In genomic region chr3:123201557-123202427, GRCh38 we compare ENCODE assay signal across 1 cellular context.
A peak's percentile ranks its signal among the peaks of the same experiment; 100 is the strongest.
TF ChIP-seq lines count a peak whose summit lies in the region.

Gene SEC22A (plus strand): TSS chr3:123201943. CDS start chr3:123209218, 7,275 bp downstream.

TF ChIP-seq in HepG2, 621 proteins besides CTCF, POLR2A, EP300 and RAD21 (continued from another document and continues in another):
- no peak for TF ChIP-seq ZXDC (CRISPR knock-in tag; IDR thresholded peaks at IDR 0.05)
- 0 out of 2 replicates have a peak, but pooled peaks have one; percentile 29 for TF ChIP-seq ZNF12 (CRISPR knock-in tag; IDR thresholded peaks at IDR 0.05)
- no peak for TF ChIP-seq CBX2 (IDR thresholded peaks at IDR 0.05; ENCODE audit: low read depth, low read length)
- TF ChIP-seq CBX2 (CRISPR knock-in tag; IDR thresholded peaks at IDR 0.05; ENCODE audit: low read depth), result no peak
- TF ChIP-seq ETV6 (CRISPR knock-in tag; conservative IDR thresholded peaks at IDR 0.05), result no peak
- TF ChIP-seq ZNF205 (CRISPR knock-in tag; IDR thresholded peaks at IDR 0.05), result no peak
- TF ChIP-seq KLF9 (CRISPR knock-in tag; IDR thresholded peaks at IDR 0.05; ENCODE audit: low read depth), result no peak
- TF ChIP-seq ZNF766 (CRISPR knock-in tag; IDR thresholded peaks at IDR 0.05; ENCODE audit: borderline replicate concordance), result no peak
- no peak for TF ChIP-seq ZNF124 (CRISPR knock-in tag; IDR thresholded peaks at IDR 0.05)
- no peak for TF ChIP-seq ZSCAN22 (CRISPR knock-in tag; IDR thresholded peaks at IDR 0.05)
- TF ChIP-seq PBX3 (CRISPR knock-in tag; IDR thresholded peaks at IDR 0.05; ENCODE audit: borderline replicate concordance), result no peak
- TF ChIP-seq MAFK (conservative IDR thresholded peaks at IDR 0.05 in 1 of 2, IDR thresholded peaks at IDR 0.05 in 1 of 2; ENCODE audit: low read length in 2 of 2), result no peak
- TF ChIP-seq HIVEP1 (CRISPR knock-in tag; IDR thresholded peaks at IDR 0.05), result peak; percentile 50; the same call in 1 of the 2 replicates
- no peak for TF ChIP-seq PAX8 (CRISPR knock-in tag; IDR thresholded peaks at IDR 0.05; ENCODE audit: borderline replicate concordance)
- no peak for TF ChIP-seq CAMTA2 (CRISPR knock-in tag; IDR thresholded peaks at IDR 0.05; ENCODE audit: borderline replicate concordance)
- TF ChIP-seq HIC2 (CRISPR knock-in tag; IDR thresholded peaks at IDR 0.05; ENCODE audit: low read depth), result no peak
- TF ChIP-seq KMT2A (CRISPR knock-in tag; IDR thresholded peaks at IDR 0.05), result peak; percentile 70
- no peak for TF ChIP-seq NR2F2 (IDR thresholded peaks at IDR 0.05; ENCODE audit: borderline replicate concordance, low read depth)
- TF ChIP-seq REL (CRISPR knock-in tag; conservative IDR thresholded peaks at IDR 0.05), result no peak
- TF ChIP-seq ZNF180 (CRISPR knock-in tag; IDR thresholded peaks at IDR 0.05; ENCODE audit: borderline replicate concordance, low read depth), result no peak
- no peak; the same call in 1 of the 2 replicates for TF ChIP-seq TSC22D2 (CRISPR knock-in tag; IDR thresholded peaks at IDR 0.05; ENCODE audit: borderline replicate concordance)
- TF ChIP-seq ZBTB38 (CRISPR knock-in tag; IDR thresholded peaks at IDR 0.05), result 0 out of 2 replicates have a peak, but pooled peaks have one; percentile 2
- TF ChIP-seq ZNF563 (CRISPR knock-in tag; IDR thresholded peaks at IDR 0.05), result peak; percentile 44; the same call in 1 of the 2 replicates
- no peak for TF ChIP-seq MXD1 (CRISPR knock-in tag; IDR thresholded peaks at IDR 0.05)
- TF ChIP-seq ZNF354B (CRISPR knock-in tag; IDR thresholded peaks at IDR 0.05), result no peak
- TF ChIP-seq HNF4G (IDR thresholded peaks at IDR 0.05; ENCODE audit: borderline replicate concordance, low read depth, low read length), result no peak
- TF ChIP-seq HNF4G (CRISPR knock-in tag; IDR thresholded peaks at IDR 0.05; ENCODE audit: borderline replicate concordance, low read depth), result no peak
- no peak for TF ChIP-seq ZHX1 (CRISPR knock-in tag; IDR thresholded peaks at IDR 0.05; ENCODE audit: low read depth)
- no peak for TF ChIP-seq IRX3 (CRISPR knock-in tag; IDR thresholded peaks at IDR 0.05; ENCODE audit: borderline replicate concordance, low read depth)
- TF ChIP-seq ZNF790 (CRISPR knock-in tag; IDR thresholded peaks at IDR 0.05; ENCODE audit: borderline replicate concordance), result peak; percentile 42; the same call in 1 of the 2 replicates
- no peak for TF ChIP-seq TBP (CRISPR knock-in tag; IDR thresholded peaks at IDR 0.05)
- TF ChIP-seq YEATS2 (CRISPR knock-in tag; IDR thresholded peaks at IDR 0.05; ENCODE audit: borderline replicate concordance), result peak; percentile 75; the same call in 1 of the 2 replicates
- no peak for TF ChIP-seq ZBTB37 (CRISPR knock-in tag; IDR thresholded peaks at IDR 0.05)
- TF ChIP-seq NR3C1 (CRISPR knock-in tag; IDR thresholded peaks at IDR 0.05), result no peak
- TF ChIP-seq SATB2 (CRISPR knock-in tag; IDR thresholded peaks at IDR 0.05), result no peak
- TF ChIP-seq TCF7L2 (IDR thresholded peaks at IDR 0.05; ENCODE audit: low read depth, low read length), result no peak
- TF ChIP-seq SYNCRIP (IDR thresholded peaks at IDR 0.05; ENCODE audit: insufficient read depth, low read depth, low read length), result no peak
- peak; percentile 60; the same call in 1 of the 2 replicates for TF ChIP-seq ZNF709 (CRISPR knock-in tag; IDR thresholded peaks at IDR 0.05)
- no peak for TF ChIP-seq ZNF33A (CRISPR knock-in tag; IDR thresholded peaks at IDR 0.05; ENCODE audit: borderline replicate concordance)
- no peak for TF ChIP-seq ZNF276 (CRISPR knock-in tag; IDR thresholded peaks at IDR 0.05; ENCODE audit: low read depth)
- peak; percentile 81 for TF ChIP-seq SP4 (CRISPR knock-in tag; IDR thresholded peaks at IDR 0.05)
- TF ChIP-seq ZFX (CRISPR knock-in tag; IDR thresholded peaks at IDR 0.05; ENCODE audit: low read depth), result peak; percentile 69
- peak; percentile 56; the same call in 1 of the 2 replicates for TF ChIP-seq ZNF34 (CRISPR knock-in tag; IDR thresholded peaks at IDR 0.05; ENCODE audit: borderline replicate concordance)
- no peak for TF ChIP-seq BRD4 (CRISPR knock-in tag; IDR thresholded peaks at IDR 0.05)
- TF ChIP-seq CEBPG (CRISPR knock-in tag; IDR thresholded peaks at IDR 0.05), result no peak
- TF ChIP-seq SMYD3 (CRISPR knock-in tag; IDR thresholded peaks at IDR 0.05), result no peak
- peak; percentile 50 to 60; a peak in 3 of 4 replicates for TF ChIP-seq HMGXB4 (CRISPR knock-in tag; IDR thresholded peaks at IDR 0.05; ENCODE audit: borderline replicate concordance in 1 of 2, low read depth in 1 of 2)
- TF ChIP-seq ZNF3 (CRISPR knock-in tag; IDR thresholded peaks at IDR 0.05), result no peak
- no peak for TF ChIP-seq CCAR2 (optimal IDR thresholded peaks at IDR 0.05; ENCODE audit: low read depth, low read length)
- TF ChIP-seq UBTF (CRISPR knock-in tag; IDR thresholded peaks at IDR 0.05), result peak; percentile 39; the same call in 1 of the 2 replicates
- TF ChIP-seq NBN (conservative IDR thresholded peaks at IDR 0.05), result no peak
- TF ChIP-seq ZNF260 (CRISPR knock-in tag; IDR thresholded peaks at IDR 0.05; ENCODE audit: borderline replicate concordance, low read depth), result no peak
- no peak for TF ChIP-seq RFX1 (IDR thresholded peaks at IDR 0.05)
- TF ChIP-seq ZNF343 (CRISPR knock-in tag; IDR thresholded peaks at IDR 0.05), result peak; percentile 60; the same call in 1 of the 2 replicates
- TF ChIP-seq ZNF430 (CRISPR knock-in tag; IDR thresholded peaks at IDR 0.05), result no peak
- TF ChIP-seq ZNF674 (CRISPR knock-in tag; IDR thresholded peaks at IDR 0.05; ENCODE audit: low read depth), result no peak
- no peak for TF ChIP-seq STAT5B (CRISPR knock-in tag; IDR thresholded peaks at IDR 0.05)
